16 cellular contexts compared by ENCODE assay signal in genomic region chrX:154351183-154352011, GRCh38. TPM values are rescaled to one million over a fixed set of nuclear protein-coding genes. Genes with fewer than 3 reads are reported as not detected.
DNase-seq lines count a peak whose midpoint lies in the region; ATAC-seq, FAIRE-seq and TF ChIP-seq lines count a peak whose summit lies in the region.
"Had no signal": no experiment of that assay in that cellular context is flagged by ENCODE, and none has a peak within 500 bp of the region (broad histone marks: within the 10 kb centered on the region; RNA-seq: fewer than 3 reads in every experiment).

No MANE protein-coding gene starts in this region.

- peaks cover 96% of the 10 kb centered on the region for H3K36me3 Mint-ChIP-seq in stimulated activated effector memory CD8-positive, alpha-beta T cell treated with anti-CD3 and anti-CD28 coated beads, Interleukin-12 subunit alpha, Interleukin-12 subunit beta, amount 100 ng/mL, for 72 hours

- no peak for ATAC-seq in stimulated activated effector memory CD8-positive, alpha-beta T cell treated with anti-CD3 and anti-CD28 coated beads, Interleukin-12 subunit alpha, Interleukin-12 subunit beta, amount 100 ng/mL, for 72 hours
- ATAC-seq in HG03378 (IDR thresholded peaks at IDR 0.05; ENCODE audit: unreplicated experiment), result no peak
- ATAC-seq in HG02973 (IDR thresholded peaks at IDR 0.05; ENCODE audit: unreplicated experiment), result no peak

- intact Hi-C loops in endothelial cell of umbilical vein (cut with micrococcal nuclease), result no loop called here

- POLR2A ChIA-PET in endothelial cell of umbilical vein (lab: Charles Lee), result no interaction called here

- no peak for TF ChIP-seq POLR2A in endothelial cell of umbilical vein (IDR thresholded peaks at IDR 0.05; ENCODE audit: low read depth, low read length)

- no peak for FAIRE-seq in endothelial cell of umbilical vein (lab: Jason Lieb, UNC)

- no TSS peak for BruUV-seq in endothelial cell of umbilical vein (replicated peaks; lab: Mats Ljungman, UMichigan)

- H3K4me1 ChIP-seq in endothelial cell of umbilical vein (ENCODE audit: control insufficient read depth, extremely low read depth, insufficient read depth, low read length), result no peaks in the 10 kb centered on the region

- peak overlapping the region; percentile 36 for H3K4me3 Mint-ChIP-seq in stimulated activated effector memory CD8-positive, alpha-beta T cell treated with anti-CD3 and anti-CD28 coated beads, Interleukin-12 subunit alpha, Interleukin-12 subunit beta, amount 100 ng/mL, for 72 hours

- H3K9me3 ChIP-seq in endothelial cell of umbilical vein (replicated peaks; ENCODE audit: control insufficient read depth, insufficient read depth, low read length), result no peaks in the 10 kb centered on the region
- H3K9me3 ChIP-seq: ovary had no signal

- H3K4me2 ChIP-seq in endothelial cell of umbilical vein (ENCODE audit: insufficient read depth, low read length), result no peak overlapping the region

- H3K4me1 Mint-ChIP-seq in stimulated activated effector memory CD8-positive, alpha-beta T cell treated with anti-CD3 and anti-CD28 coated beads, Interleukin-12 subunit alpha, Interleukin-12 subunit beta, amount 100 ng/mL, for 72 hours, result peaks cover 33% of the 10 kb centered on the region

- H3K36me3 ChIP-seq in endothelial cell of umbilical vein (ENCODE audit: control insufficient read depth in 2 of 2, extremely low read depth in 1 of 2, insufficient read depth in 2 of 2, low read length in 2 of 2), result peaks cover 5 to 77% of the 10 kb centered on the region in 2 experiments
- H3K36me3 ChIP-seq: ovary had no signal

- TF ChIP-seq CTCF in endothelial cell of umbilical vein (IDR thresholded peaks at IDR 0.05; ENCODE audit: extremely low read depth in 1 of 2, insufficient read depth in 1 of 2, low read depth in 1 of 2, low read length in 2 of 2), result no peak

- peaks cover 3% of the 10 kb centered on the region for H3K79me2 ChIP-seq in endothelial cell of umbilical vein (ENCODE audit: control insufficient read depth, insufficient read depth, low read length)

- dilution Hi-C loops in endothelial cell of umbilical vein (cut with MboI; ENCODE audit: extremely low pct_ligation_motif_present, low sequenced_read_pairs), result no loop called here

- no peak overlapping the region for H3K9ac ChIP-seq in endothelial cell of umbilical vein (replicated peaks; ENCODE audit: extremely low read depth, insufficient read depth, low read length)

- no peaks in the 10 kb centered on the region for H3K9me1 ChIP-seq in endothelial cell of umbilical vein (replicated peaks; ENCODE audit: control insufficient read depth, extremely low read depth, insufficient read depth, low read length)

- no peaks in the 10 kb centered on the region for H3K27me3 ChIP-seq in endothelial cell of umbilical vein (ENCODE audit: control insufficient read depth in 2 of 2, insufficient read depth in 2 of 2, low read length in 2 of 2)
- H3K27me3 ChIP-seq: ovary had no signal

- H4K20me1 ChIP-seq in endothelial cell of umbilical vein (replicated peaks; ENCODE audit: control insufficient read depth, extremely low read depth, insufficient read depth, low read length), result no peaks in the 10 kb centered on the region

- CTCF ChIA-PET in endothelial cell of umbilical vein (lab: Charles Lee), result no interaction called here

- no peak overlapping the region for H3K27ac ChIP-seq in endothelial cell of umbilical vein (ENCODE audit: insufficient read depth, low read depth, low read length)
- H3K27ac ChIP-seq: ovary, SK-N-MC had no signal

- H3K27ac Mint-ChIP-seq in stimulated activated effector memory CD8-positive, alpha-beta T cell treated with anti-CD3 and anti-CD28 coated beads, Interleukin-12 subunit alpha, Interleukin-12 subunit beta, amount 100 ng/mL, for 72 hours, result peak overlapping the region; percentile 92

- no peak overlapping the region for H3K4me3 ChIP-seq in endothelial cell of umbilical vein (replicated peaks in 1 of 3; ENCODE audit: insufficient read depth in 1 of 3, low read depth in 1 of 3, low read length in 3 of 3)
- H3K4me3 ChIP-seq: ovary, SK-N-MC had no signal

- no peaks in the 10 kb centered on the region for H3K9me3 Mint-ChIP-seq in stimulated activated effector memory CD8-positive, alpha-beta T cell treated with anti-CD3 and anti-CD28 coated beads, Interleukin-12 subunit alpha, Interleukin-12 subunit beta, amount 100 ng/mL, for 72 hours

- no peak overlapping the region for H2AFZ ChIP-seq in endothelial cell of umbilical vein (ENCODE audit: low read depth, low read length)

- peak; percentile 53 for DNase-seq in activated T-cell treated with anti-CD3 and anti-CD28 coated beads, Interleukin-2, amount 50 U/mL, for 1 hour
- DNase-seq in activated T-cell treated with anti-CD3 and anti-CD28 coated beads for 4 hours (no peak), T-helper 9 cell (peak; percentile 36), endothelial cell of umbilical vein (ENCODE audit: low read depth, low spot score) (no peak), iPS-NIHi11 (ENCODE audit: low spot score) (no peak)
- peak in 1 of 2 donors; percentile 56 for DNase-seq in stimulated activated effector memory CD8-positive, alpha-beta T cell treated with anti-CD3 and anti-CD28 coated beads, Interleukin-12 subunit alpha, Interleukin-12 subunit beta, amount 100 ng/mL, for 72 hours (ENCODE audit: low spot score in 2 of 2)
- DNase-seq: ACHN; cerebellar nuclear complex; kidney glomerular epithelial cell; NCI-H526; stimulated activated CD4-positive, alpha-beta T cell treated with anti-CD3 and anti-CD28 coated beads, Interleukin-2, amount 100 ng/mL, for 48 hours had no signal

TF ChIP-seq in endothelial cell of umbilical vein, 7 proteins besides CTCF, POLR2A, EP300 and RAD21:
- TF ChIP-seq FOS (IDR thresholded peaks at IDR 0.05; ENCODE audit: borderline replicate concordance, insufficient read depth, low read length) (no peak), POLR2AphosphoS5 (IDR thresholded peaks at IDR 0.05; ENCODE audit: insufficient read depth, low read depth, low read length) (peak; percentile 23)
- TF ChIP-seq, protein P1, sequence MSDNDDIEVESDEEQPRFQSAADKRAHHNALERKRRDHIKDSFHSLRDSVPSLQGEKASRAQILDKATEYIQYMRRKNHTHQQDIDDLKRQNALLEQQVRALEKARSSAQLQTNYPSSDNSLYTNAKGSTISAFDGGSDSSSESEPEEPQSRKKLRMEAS (IDR thresholded peaks at IDR 0.05; ENCODE audit: insufficient read depth, insufficient read length), result no peak

RNA-seq across cellular contexts. Expression of gene FLNA, which starts 23.0 kb away (rescaled TPM):
- 1,474 and 1,671 TPM in 2 replicates for total RNA-seq in endothelial cell of umbilical vein
- 658 and 817 TPM in 2 replicates for polyA plus RNA-seq in endothelial cell of umbilical vein
- polyA plus RNA-seq in endothelial cell of umbilical vein (2011; cell fraction: cytosol; rRNA removed), result 586 and 692 TPM in 2 replicates
- polyA plus RNA-seq in endothelial cell of umbilical vein (2011; cell fraction: nucleus; rRNA removed), result 1,827 and 2,405 TPM in 2 replicates
- 942 and 1,144 TPM in 2 replicates for polyA plus RNA-seq in endothelial cell of umbilical vein (2012)
- polyA minus RNA-seq in endothelial cell of umbilical vein, result 2,274 and 2,423 TPM in 2 replicates
- 691 TPM for polyA minus RNA-seq in endothelial cell of umbilical vein (2011; cell fraction: cytosol; rRNA and poly(A)+ RNA removed)
- polyA minus RNA-seq in endothelial cell of umbilical vein (2011; cell fraction: nucleus; rRNA and poly(A)+ RNA removed), result 948 and 1,772 TPM in 2 replicates

RNA-seq across cellular contexts. Expression of gene EMD, which starts 27.7 kb away (rescaled TPM):
- 71.5 and 76.8 TPM in 2 replicates for total RNA-seq in endothelial cell of umbilical vein
- 47.0 and 50.6 TPM in 2 replicates for polyA plus RNA-seq in endothelial cell of umbilical vein
- 62.3 and 65.3 TPM in 2 replicates for polyA plus RNA-seq in endothelial cell of umbilical vein (2011; cell fraction: cytosol; rRNA removed)
- polyA plus RNA-seq in endothelial cell of umbilical vein (2011; cell fraction: nucleus; rRNA removed), result 58.2 and 63.0 TPM in 2 replicates
- 69.6 and 87.5 TPM in 2 replicates for polyA plus RNA-seq in endothelial cell of umbilical vein (2012)
- 34.2 and 47.7 TPM in 2 replicates for polyA minus RNA-seq in endothelial cell of umbilical vein
- 56.5 TPM for polyA minus RNA-seq in endothelial cell of umbilical vein (2011; cell fraction: cytosol; rRNA and poly(A)+ RNA removed)
- polyA minus RNA-seq in endothelial cell of umbilical vein (2011; cell fraction: nucleus; rRNA and poly(A)+ RNA removed), result 14.7 and 18.9 TPM in 2 replicates

RNA-seq across cellular contexts. Expression of gene RPL10, which starts 46.8 kb away (rescaled TPM):
- total RNA-seq in endothelial cell of umbilical vein, result 2,493 and 2,979 TPM in 2 replicates
- 6,375 and 7,586 TPM in 2 replicates for polyA plus RNA-seq in endothelial cell of umbilical vein
- 8,116 and 9,197 TPM in 2 replicates for polyA plus RNA-seq in endothelial cell of umbilical vein (2011; cell fraction: cytosol; rRNA removed)
- polyA plus RNA-seq in endothelial cell of umbilical vein (2011; cell fraction: nucleus; rRNA removed), result 2,307 and 2,831 TPM in 2 replicates
- polyA plus RNA-seq in endothelial cell of umbilical vein (2012), result 3,703 and 5,650 TPM in 2 replicates
- polyA minus RNA-seq in endothelial cell of umbilical vein, result 1,869 and 2,194 TPM in 2 replicates
- polyA minus RNA-seq in endothelial cell of umbilical vein (2011; cell fraction: cytosol; rRNA and poly(A)+ RNA removed), result 1,135 TPM
- polyA minus RNA-seq in endothelial cell of umbilical vein (2011; cell fraction: nucleus; rRNA and poly(A)+ RNA removed), result 299 and 338 TPM in 2 replicates

RNA-seq across cellular contexts. Expression of gene TKTL1, which starts 55.8 kb away (rescaled TPM):
- total RNA-seq in endothelial cell of umbilical vein, result not detected in 2 replicates
- polyA plus RNA-seq in endothelial cell of umbilical vein, result 0.03 TPM in 1 of 2 replicates, not detected in the other
- polyA plus RNA-seq in endothelial cell of umbilical vein (2011; cell fraction: cytosol; rRNA removed), result not detected in 2 replicates
- not detected in 2 replicates for polyA plus RNA-seq in endothelial cell of umbilical vein (2011; cell fraction: nucleus; rRNA removed)
- 0.07 TPM in 1 of 2 replicates, not detected in the other for polyA plus RNA-seq in endothelial cell of umbilical vein (2012)
- not detected in 2 replicates for polyA minus RNA-seq in endothelial cell of umbilical vein
- polyA minus RNA-seq in endothelial cell of umbilical vein (2011; cell fraction: cytosol; rRNA and poly(A)+ RNA removed), result not detected
- not detected in 2 replicates for polyA minus RNA-seq in endothelial cell of umbilical vein (2011; cell fraction: nucleus; rRNA and poly(A)+ RNA removed)

RNA-seq across cellular contexts. Expression of gene TEX28, which starts 56.5 kb away (rescaled TPM):
- not detected in 2 replicates for total RNA-seq in endothelial cell of umbilical vein
- polyA plus RNA-seq in endothelial cell of umbilical vein, result not detected in 2 replicates
- polyA plus RNA-seq in endothelial cell of umbilical vein (2011; cell fraction: cytosol; rRNA removed), result not detected in 2 replicates
- not detected in 2 replicates for polyA plus RNA-seq in endothelial cell of umbilical vein (2011; cell fraction: nucleus; rRNA removed)
- polyA plus RNA-seq in endothelial cell of umbilical vein (2012), result not detected in 2 replicates
- not detected in 2 replicates for polyA minus RNA-seq in endothelial cell of umbilical vein
- polyA minus RNA-seq in endothelial cell of umbilical vein (2011; cell fraction: cytosol; rRNA and poly(A)+ RNA removed), result not detected
- polyA minus RNA-seq in endothelial cell of umbilical vein (2011; cell fraction: nucleus; rRNA and poly(A)+ RNA removed), result not detected in 2 replicates
- total RNA-seq: ovary, temporal lobe had no signal
- polyA plus RNA-seq: ovary had no signal

Comparison
In these comparisons a context has a peak if more than half of its experiments do, and no peak if none do; other contexts are left out.
1. DNase-seq: peak in activated T-cell treated with anti-CD3 and anti-CD28 coated beads, Interleukin-2, amount 50 U/mL, for 1 hour (single experiment) and T-helper 9 cell (single experiment); none in activated T-cell treated with anti-CD3 and anti-CD28 coated beads for 4 hours (single experiment), endothelial cell of umbilical vein (single experiment) and iPS-NIHi11 (single experiment).